In the genomic region with DNA sequence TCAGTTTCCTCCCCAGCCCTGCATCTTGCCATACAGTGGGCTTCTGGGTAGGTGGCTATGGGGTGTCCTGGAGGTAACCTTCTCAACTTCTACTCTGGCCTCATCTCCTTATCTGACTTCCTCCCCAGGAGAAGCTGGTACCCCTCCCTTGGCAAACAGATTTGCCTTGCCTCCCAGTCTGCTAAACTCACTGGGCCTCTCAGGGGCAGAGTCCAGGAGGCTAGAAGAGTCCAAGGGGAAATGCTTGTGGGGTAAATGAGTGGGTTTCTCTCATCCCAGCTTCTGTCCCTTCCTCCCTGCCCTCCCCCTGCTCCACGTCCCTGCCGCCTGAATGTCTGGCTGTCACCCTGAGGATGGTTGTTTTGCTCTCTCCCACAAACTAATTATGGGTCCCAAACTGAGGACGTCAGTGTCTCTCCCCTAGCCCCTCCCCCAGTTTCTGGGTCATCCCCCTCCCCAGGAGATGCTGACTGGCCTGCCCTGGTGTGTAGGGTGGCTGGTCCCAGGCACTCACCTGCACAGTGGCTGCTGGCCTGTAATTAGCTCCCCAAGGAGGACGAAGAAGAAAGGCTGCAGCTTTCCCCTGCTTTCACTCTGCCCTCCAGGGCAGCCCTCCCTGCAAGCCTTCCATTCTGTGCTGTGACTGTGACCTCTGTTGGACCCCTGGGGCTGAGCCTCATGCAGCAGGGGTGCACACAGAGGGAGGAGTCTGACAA, we compare ENCODE assay signal across 16 cellular contexts. TPM values are rescaled to one million over a fixed set of nuclear protein-coding genes. Genes with fewer than 3 reads are reported as not detected.
DNase-seq lines count a peak whose midpoint lies in the region; ATAC-seq, FAIRE-seq and TF ChIP-seq lines count a peak whose summit lies in the region.
"Had no signal": no experiment of that assay in that cellular context is flagged by ENCODE, and none has a peak within 500 bp of the region (broad histone marks: within the 10 kb centered on the region; RNA-seq: fewer than 3 reads in every experiment).

A gene (minus strand): TSS at position 695 of the 716 bp plus-strand sequence.

- H3K27me3 ChIP-seq in heart right ventricle (no peaks in the 10 kb centered on the region), left ventricle myocardium inferior (ENCODE audit: low read depth) (no peaks in the 10 kb centered on the region), prostate gland (replicated peaks; ENCODE audit: insufficient read depth) (no peaks in the 10 kb centered on the region)

- TF ChIP-seq POLR2A in prostate gland (IDR thresholded peaks at IDR 0.05): no peak

- H3K27ac Mint-ChIP-seq in activated CD8-positive, alpha-beta T cell treated with anti-CD3 and anti-CD28 coated beads, Interleukin-2, amount 10 ng/mL, durations not matched to agents 7 days and 5 days: no peak within 1 kb of the TSS
- H3K27ac Mint-ChIP-seq: activated CD4-positive, alpha-beta T cell treated with anti-CD3 and anti-CD28 coated beads, Interleukin-2, amount 10 ng/mL, durations not matched to agents 24 days and 14 days had no signal

- no peaks in the 10 kb centered on the region for H3K9me3 Mint-ChIP-seq in activated CD8-positive, alpha-beta T cell treated with anti-CD3 and anti-CD28 coated beads, Interleukin-2, amount 10 ng/mL, durations not matched to agents 7 days and 5 days (ENCODE audit: insufficient read depth)
- H3K9me3 Mint-ChIP-seq: activated CD4-positive, alpha-beta T cell treated with anti-CD3 and anti-CD28 coated beads, Interleukin-2, amount 10 ng/mL, durations not matched to agents 24 days and 14 days had no signal

- POLR2A ChIA-PET in activated CD8-positive, alpha-beta T cell treated with anti-CD3 and anti-CD28 coated beads, Interleukin-2, amount 10 ng/mL, durations not matched to agents 7 days and 5 days (lab: Charles Lee): no interaction called here

- H3K4me3 ChIP-seq in heart right ventricle: no peak within 1 kb of the TSS
- no peak within 1 kb of the TSS for H3K4me3 ChIP-seq in left ventricle myocardium inferior
- no peak within 1 kb of the TSS for H3K4me3 ChIP-seq in prostate gland

- H3K4me1 Mint-ChIP-seq in activated CD8-positive, alpha-beta T cell treated with anti-CD3 and anti-CD28 coated beads, Interleukin-2, amount 10 ng/mL, durations not matched to agents 7 days and 5 days (ENCODE audit: low read depth): peaks cover 15% of the 10 kb centered on the region
- H3K4me1 Mint-ChIP-seq: activated CD4-positive, alpha-beta T cell treated with anti-CD3 and anti-CD28 coated beads, Interleukin-2, amount 10 ng/mL, durations not matched to agents 24 days and 14 days had no signal

- WGBS in heart right ventricle, 2 donors: 57 to 58% methylated on average over 4 of the region's 4 CpGs
- 65% methylated on average over 4 of the region's 4 CpGs for WGBS in prostate gland

- no peak for DNase-seq in heart right ventricle
- DNase-seq in Right ventricle myocardium superior: no peak
- DNase-seq in left ventricle myocardium inferior: no peak
- DNase-seq in prostate gland (ENCODE audit: low spot score): no peak
- DNase-seq in RCC 7860 (ENCODE audit: low spot score): no peak
- DNase-seq in NCI-H146 (lab: John Stamatoyannopoulos, UW): no peak
- no peak for DNase-seq in SIG-M5 treated with dmso at 0.1 percent for 504 hours (lab: John Stamatoyannopoulos, UW; ENCODE audit: unreplicated experiment)
- no peak for DNase-seq in activated CD8-positive, alpha-beta T cell treated with anti-CD3 and anti-CD28 coated beads, Interleukin-2, amount 10 ng/mL, durations not matched to agents 7 days and 5 days
- DNase-seq: activated CD4-positive, alpha-beta T cell treated with anti-CD3 and anti-CD28 coated beads, Interleukin-2, amount 10 ng/mL, durations not matched to agents 24 days and 14 days; activated naive CD4-positive, alpha-beta T cell; effector CD8-positive, alpha-beta T cell; Karpas-422; SHP77 treated with DMSO at 0.1 percent for 48 hours had no signal

- intact Hi-C loops in heart right ventricle (cut with DNase I) (no loop called here), Right ventricle myocardium superior (cut with DNase I) (no loop called here), left ventricle myocardium inferior (cut with micrococcal nuclease) (no loop called here), prostate gland (cut with DNase I) (no loop called here)

- TF ChIP-seq CTCF in heart right ventricle (IDR thresholded peaks at IDR 0.05) (no peak), left ventricle myocardium inferior (IDR thresholded peaks at IDR 0.05; ENCODE audit: borderline replicate concordance) (no peak), prostate gland (IDR thresholded peaks at IDR 0.05) (no peak)

- H3K36me3 ChIP-seq in heart right ventricle (peaks cover 0 to 91% (median 13%) of the 10 kb centered on the region in 9 donors), left ventricle myocardium inferior (peaks cover 54% of the 10 kb centered on the region), prostate gland (peaks cover 0 to 10% of the 10 kb centered on the region in 2 donors)

- CTCF ChIA-PET in activated CD8-positive, alpha-beta T cell treated with anti-CD3 and anti-CD28 coated beads, Interleukin-2, amount 10 ng/mL, durations not matched to agents 7 days and 5 days (lab: Charles Lee): no interaction called here

- H3K4me1 ChIP-seq in heart right ventricle: peaks cover 43 to 95% (median 87%) of the 10 kb centered on the region in 9 donors
- H3K4me1 ChIP-seq in left ventricle myocardium inferior: peaks cover 96% of the 10 kb centered on the region
- H3K4me1 ChIP-seq in prostate gland (replicated peaks): no peaks in the 10 kb centered on the region

- ATAC-seq in heart right ventricle (peak in 1 of 8 donors; percentile 2), Right ventricle myocardium superior (ENCODE audit: poor library complexity) (no peak)
- ATAC-seq in activated CD8-positive, alpha-beta T cell treated with anti-CD3 and anti-CD28 coated beads, Interleukin-2, amount 10 ng/mL, durations not matched to agents 7 days and 5 days: no peak

- no peak for FAIRE-seq in RCC 7860 (lab: Jason Lieb, UNC)
- FAIRE-seq: urothelium cell line had no signal

- H3K9me3 ChIP-seq in heart right ventricle: no peaks in the 10 kb centered on the region
- no peaks in the 10 kb centered on the region for H3K9me3 ChIP-seq in left ventricle myocardium inferior (replicated peaks)
- no peaks in the 10 kb centered on the region for H3K9me3 ChIP-seq in prostate gland

- no peaks in the 10 kb centered on the region for H3K27me3 Mint-ChIP-seq in activated CD8-positive, alpha-beta T cell treated with anti-CD3 and anti-CD28 coated beads, Interleukin-2, amount 10 ng/mL, durations not matched to agents 7 days and 5 days (ENCODE audit: low read depth)
- H3K27me3 Mint-ChIP-seq: activated CD4-positive, alpha-beta T cell treated with anti-CD3 and anti-CD28 coated beads, Interleukin-2, amount 10 ng/mL, durations not matched to agents 24 days and 14 days had no signal

- no peak within 1 kb of the TSS for H3K4me3 Mint-ChIP-seq in activated CD8-positive, alpha-beta T cell treated with anti-CD3 and anti-CD28 coated beads, Interleukin-2, amount 10 ng/mL, durations not matched to agents 7 days and 5 days
- H3K4me3 Mint-ChIP-seq: activated CD4-positive, alpha-beta T cell treated with anti-CD3 and anti-CD28 coated beads, Interleukin-2, amount 10 ng/mL, durations not matched to agents 24 days and 14 days had no signal

- peak within 1 kb of the TSS; percentile 46 to 93 (median 86) for H3K27ac ChIP-seq in heart right ventricle
- peak within 1 kb of the TSS; percentile 94 for H3K27ac ChIP-seq in left ventricle myocardium inferior (replicated peaks)
- H3K27ac ChIP-seq in prostate gland: peak within 1 kb of the TSS; percentile 10 to 57

- H3K36me3 Mint-ChIP-seq in activated CD8-positive, alpha-beta T cell treated with anti-CD3 and anti-CD28 coated beads, Interleukin-2, amount 10 ng/mL, durations not matched to agents 7 days and 5 days (ENCODE audit: low read depth): no peaks in the 10 kb centered on the region

RNA-seq across cellular contexts. Expression of the gene that starts here (rescaled TPM):
- total RNA-seq in heart right ventricle (not detected), Right ventricle myocardium superior (not detected), left ventricle myocardium inferior (not detected), prostate gland (not detected)
- polyA plus RNA-seq in heart right ventricle: not detected
- not detected for total RNA-seq in activated CD8-positive, alpha-beta T cell treated with anti-CD3 and anti-CD28 coated beads, Interleukin-2, amount 10 ng/mL, durations not matched to agents 7 days and 5 days
- total RNA-seq: activated CD4-positive, alpha-beta T cell treated with anti-CD3 and anti-CD28 coated beads, Interleukin-2, amount 10 ng/mL, durations not matched to agents 24 days and 14 days; Daoy; NCI-H460 had no signal

Comparison
In these comparisons a context has a peak if more than half of its experiments do, and no peak if none do; other contexts are left out.
1. H3K27ac ChIP-seq: peak in every context shown above with its lines; median percentile 94 in left ventricle myocardium inferior; 86 in heart right ventricle; 34 in prostate gland.